In genomic region chr7:133053321-133053891, GRCh38 we compare ENCODE assay signal across 11 cellular contexts. TPM values are rescaled to one million over a fixed set of nuclear protein-coding genes. Genes with fewer than 3 reads are reported as not detected.
DNase-seq lines count a peak whose midpoint lies in the region; ATAC-seq, FAIRE-seq and TF ChIP-seq lines count a peak whose summit lies in the region.
"Had no signal": no experiment of that assay in that cellular context is flagged by ENCODE, and none has a peak within 500 bp of the region (broad histone marks: within the 10 kb centered on the region; RNA-seq: fewer than 3 reads in every experiment).

No MANE protein-coding gene starts in this region.

- peaks cover 30% of the 10 kb centered on the region for H3K79me2 ChIP-seq in fibroblast of lung (ENCODE audit: control insufficient read depth, insufficient read depth, low read length)

- H3K4me1 Mint-ChIP-seq in CD8-positive, alpha-beta T cell (ENCODE audit: low read depth), result peaks cover 64% of the 10 kb centered on the region

- H3K27ac ChIP-seq in fibroblast of lung (ENCODE audit: insufficient read depth, low read length), result peak overlapping the region; percentile 83
- peak overlapping the region in 1 of 2 donors; percentile 22 for H3K27ac ChIP-seq in small intestine (ENCODE audit: low read depth in 1 of 2, low read length in 1 of 2)
- no peak overlapping the region for H3K27ac ChIP-seq in CD8-positive, alpha-beta T cell (ENCODE audit: low read depth, low read length)

- 59 to 86% (median 76%) methylated on average over 4 of the region's 4 CpGs for WGBS in small intestine, 3 donors

- no peak overlapping the region for H3K4me3 Mint-ChIP-seq in CD8-positive, alpha-beta T cell

- H3K4me1 ChIP-seq in fibroblast of lung (ENCODE audit: control insufficient read depth, extremely low read depth, insufficient read depth, low read length) (peaks cover 30% of the 10 kb centered on the region), small intestine (ENCODE audit: control insufficient read depth in 2 of 2, insufficient read depth in 1 of 2, low read depth in 1 of 2, low read length in 1 of 2) (peaks cover 0 to 2% of the 10 kb centered on the region in 2 donors)
- no peaks in the 10 kb centered on the region for H3K4me1 ChIP-seq in CD8-positive, alpha-beta T cell (ENCODE audit: insufficient read depth, low read length)

- H3K36me3 ChIP-seq in fibroblast of lung (ENCODE audit: control insufficient read depth, insufficient read depth, low read length) (no peaks in the 10 kb centered on the region), small intestine (ENCODE audit: control insufficient read depth in 2 of 2, insufficient read depth in 2 of 2, low read length in 2 of 2) (peaks cover 0 to 3% of the 10 kb centered on the region in 2 donors)
- no peaks in the 10 kb centered on the region for H3K36me3 ChIP-seq in CD8-positive, alpha-beta T cell (ENCODE audit: insufficient read depth, low read length)
- H3K36me3 ChIP-seq: spleen had no signal

- no peaks in the 10 kb centered on the region for H3K27me3 Mint-ChIP-seq in CD8-positive, alpha-beta T cell (ENCODE audit: low read depth)

- DNase-seq in LHCN-M2 (ENCODE audit: low read depth) (peak; percentile 97), fibroblast of lung (ENCODE audit: low read depth in 2 of 2) (peak; percentile 95 to 99), smooth muscle cell of the brain vasculature (ENCODE audit: low read depth, low spot score) (peak; percentile 53), NCI-H2196 (lab: John Stamatoyannopoulos, UW; ENCODE audit: unreplicated experiment) (no peak), small intestine (no peak)
- DNase-seq in CD8-positive, alpha-beta T cell, result no peak
- DNase-seq: glutamatergic neuron, NCI-H1092, spleen had no signal

- H3K9me3 ChIP-seq in fibroblast of lung (ENCODE audit: control insufficient read depth, insufficient read depth, low read depth, low read length) (no peaks in the 10 kb centered on the region), small intestine (ENCODE audit: control insufficient read depth, low read depth) (no peaks in the 10 kb centered on the region)
- no peaks in the 10 kb centered on the region for H3K9me3 ChIP-seq in CD8-positive, alpha-beta T cell (ENCODE audit: low read length)
- H3K9me3 ChIP-seq: spleen had no signal

- H3K9ac ChIP-seq in fibroblast of lung (ENCODE audit: insufficient read depth, low read length), result no peak overlapping the region

- ATAC-seq in GM18870 (IDR thresholded peaks at IDR 0.05; ENCODE audit: unreplicated experiment) (peak; percentile 46), HG02938 (IDR thresholded peaks at IDR 0.05; ENCODE audit: unreplicated experiment) (no peak)
- ATAC-seq in CD8-positive, alpha-beta T cell, result no peak

- no peak overlapping the region for H2AFZ ChIP-seq in fibroblast of lung (ENCODE audit: low read length)

- CTCF ChIA-PET in CD8-positive, alpha-beta T cell (lab: Charles Lee), result no interaction called here

- H3K36me3 Mint-ChIP-seq in CD8-positive, alpha-beta T cell, result peaks cover 5% of the 10 kb centered on the region

- H3K27ac Mint-ChIP-seq in CD8-positive, alpha-beta T cell, result no peak overlapping the region

- peak overlapping the region; percentile 78 for H3K4me2 ChIP-seq in fibroblast of lung (ENCODE audit: extremely low read depth, insufficient read depth, low read length)

- no peaks in the 10 kb centered on the region for H4K20me1 ChIP-seq in fibroblast of lung (ENCODE audit: control insufficient read depth, extremely low read depth, insufficient read depth, low read length)

- H3K27me3 ChIP-seq in fibroblast of lung (ENCODE audit: control insufficient read depth, insufficient read depth, low read length) (no peaks in the 10 kb centered on the region), small intestine (ENCODE audit: control insufficient read depth in 2 of 2, insufficient read depth in 2 of 2, low read length in 2 of 2) (no peaks in the 10 kb centered on the region)
- H3K27me3 ChIP-seq in CD8-positive, alpha-beta T cell (ENCODE audit: insufficient read depth, low read length), result no peaks in the 10 kb centered on the region
- H3K27me3 ChIP-seq: spleen had no signal

- H3K4me3 ChIP-seq in fibroblast of lung (replicated peaks in 1 of 4; ENCODE audit: control extremely low read depth in 1 of 4, insufficient read depth in 1 of 4, low read depth in 3 of 4, low read length in 4 of 4) (peak overlapping the region in 2 of 4 experiments; percentile 1 to 10), small intestine (ENCODE audit: low read depth in 1 of 2, low read length in 2 of 2) (no peak overlapping the region)
- no peak overlapping the region for H3K4me3 ChIP-seq in CD8-positive, alpha-beta T cell (ENCODE audit: low read depth, low read length)
- H3K4me3 ChIP-seq: spleen had no signal

- H3K9me3 Mint-ChIP-seq in CD8-positive, alpha-beta T cell, result no peaks in the 10 kb centered on the region

- no peak for TF ChIP-seq CTCF in fibroblast of lung (conservative IDR thresholded peaks at IDR 0.05 in 1 of 2, IDR thresholded peaks at IDR 0.05 in 1 of 2; ENCODE audit: low read depth in 1 of 2, low read length in 2 of 2)
- no peak for TF ChIP-seq CTCF in CD8-positive, alpha-beta T cell (IDR thresholded peaks at IDR 0.05)

- POLR2A ChIA-PET in CD8-positive, alpha-beta T cell (lab: Charles Lee), result no interaction called here

- intact Hi-C loops in CD8-positive, alpha-beta T cell (cut with DNase I, micrococcal nuclease), result no loop called here

- no peak for FAIRE-seq in small intestine (lab: Jason Lieb, UNC)

RNA-seq across cellular contexts. Expression of gene CHCHD3, which starts 28.5 kb away (rescaled TPM):
- total RNA-seq in LHCN-M2 (2014; rRNA removed) (113 and 115 TPM in 2 replicates), fibroblast of lung (88.3 and 94.0 TPM in 2 replicates)
- polyA plus RNA-seq in LHCN-M2 (2012), result 74.1 TPM
- polyA plus RNA-seq in fibroblast of lung (80.8 and 100 TPM in 2 replicates), small intestine (10 to 100 TPM; 78.7 to 98.6 (median 79.1) TPM)
- polyA plus RNA-seq in fibroblast of lung (2012), result 59.8 and 75.1 TPM in 2 replicates
- 3.1 and 4.6 TPM in 2 replicates for polyA minus RNA-seq in fibroblast of lung (ENCODE audit: low replicate concordance)
- 10 to 100 TPM; 19.0 to 20.4 TPM for total RNA-seq in CD8-positive, alpha-beta T cell

Comparison
In these comparisons a context has a peak if more than half of its experiments do, and no peak if none do; other contexts are left out.
1. DNase-seq: peak in LHCN-M2 (single experiment), fibroblast of lung (2 of 2) and smooth muscle cell of the brain vasculature (single experiment); none in NCI-H2196 (single experiment), small intestine (single experiment) and CD8-positive, alpha-beta T cell (0 of 7).